ENCODE assay signal across 8 cellular contexts in the genomic region with DNA sequence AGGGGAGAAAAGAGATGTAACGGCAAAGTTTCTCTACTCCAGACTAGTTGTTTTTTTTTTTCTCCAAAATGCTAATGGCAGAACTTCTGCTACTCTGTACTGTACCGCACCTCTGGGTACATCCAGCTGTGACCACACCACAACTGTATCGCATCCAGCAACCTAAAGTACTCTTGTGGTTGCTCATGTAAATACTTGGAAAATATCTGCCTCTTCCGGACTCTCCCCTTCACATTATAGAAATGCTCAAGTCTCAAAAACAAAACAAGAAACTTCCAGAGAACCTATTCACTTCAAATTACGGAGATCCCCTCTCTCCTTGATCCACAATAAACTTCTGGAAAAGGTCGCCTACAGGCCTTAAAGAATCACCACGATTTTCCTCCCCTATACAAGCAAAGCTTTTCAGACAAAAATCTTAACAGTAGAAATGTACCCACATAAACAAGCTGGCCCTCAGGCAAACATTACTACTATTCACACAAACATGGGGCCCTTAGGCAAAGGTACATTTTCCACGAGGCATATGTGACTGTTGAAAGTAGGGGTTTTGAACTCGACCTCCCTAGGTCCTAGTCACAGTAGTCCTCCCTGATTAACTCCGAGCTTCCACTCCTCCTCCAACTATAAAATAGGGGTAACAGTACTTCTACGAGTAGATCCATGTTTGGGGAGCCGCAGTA.
DNase-seq lines count a peak whose midpoint lies in the region; ATAC-seq and TF ChIP-seq lines count a peak whose summit lies in the region.

No MANE protein-coding gene starts in this region.

- TF ChIP-seq CTCF in AG04450 (IDR thresholded peaks at IDR 0.05; ENCODE audit: low read depth, low read length): no peak
- TF ChIP-seq CTCF in chondrocyte (IDR thresholded peaks at IDR 0.05): no peak

- H3K79me2 ChIP-seq in Karpas-422 (ENCODE audit: low read length): peaks cover 94% of the 10 kb centered on the region

- no peaks in the 10 kb centered on the region; the same call in 1 of the 2 replicates for H3K9me3 ChIP-seq in AG04450 (ENCODE audit: control insufficient read depth, insufficient read depth, low read length)
- no peaks in the 10 kb centered on the region for H3K9me3 ChIP-seq in Karpas-422 (ENCODE audit: low read length)
- no peaks in the 10 kb centered on the region for H3K9me3 ChIP-seq in naive thymus-derived CD4-positive, alpha-beta T cell (ENCODE audit: control insufficient read depth in 2 of 3, low read length in 3 of 3)

- H3K36me3 Mint-ChIP-seq in chondrocyte (ENCODE audit: low read depth): peaks cover 2% of the 10 kb centered on the region
- peaks cover 0 to 29% (median 21%) of the 10 kb centered on the region in 5 donors for H3K36me3 Mint-ChIP-seq in naive thymus-derived CD4-positive, alpha-beta T cell

- H3K4me3 ChIP-seq in AG04450 (ENCODE audit: low read depth, low read length) (peak overlapping the region; percentile 61), Karpas-422 (ENCODE audit: low read length) (peak overlapping the region; percentile 71), H7 (ENCODE audit: insufficient read depth, low read depth, low read length) (no peak overlapping the region)
- H3K4me3 ChIP-seq in naive thymus-derived CD4-positive, alpha-beta T cell (ENCODE audit: low read length): peak overlapping the region; percentile 52

- H4K20me1 ChIP-seq in Karpas-422 (ENCODE audit: insufficient read depth, low read depth, low read length): no peaks in the 10 kb centered on the region

- peaks cover 26% of the 10 kb centered on the region for H3K36me3 ChIP-seq in Karpas-422 (ENCODE audit: insufficient read depth, low read length)
- H3K36me3 ChIP-seq in naive thymus-derived CD4-positive, alpha-beta T cell (ENCODE audit: control insufficient read depth in 2 of 3, insufficient read depth in 3 of 3, low read length in 3 of 3): peaks cover 0 to 22% (median 0%) of the 10 kb centered on the region in 3 experiments
- H3K36me3 ChIP-seq in H7 (replicated peaks; ENCODE audit: control insufficient read depth, insufficient read depth, low read length): no peaks in the 10 kb centered on the region

- intact Hi-C loops in naive thymus-derived CD4-positive, alpha-beta T cell (cut with micrococcal nuclease): loop anchor here (2.0 to 5.0 kb wide), 6 partner anchors 14 to 1672 kb away; partner anchors contain the start of genes COPG2 (in 1 of the 2), STRIP2 (in 1 of the 2) and UBE2H (in 1 of the 2)

- H3K9me3 Mint-ChIP-seq in chondrocyte (ENCODE audit: low read depth): no peaks in the 10 kb centered on the region
- H3K9me3 Mint-ChIP-seq in naive thymus-derived CD4-positive, alpha-beta T cell: peaks cover 0 to 13% (median 0%) of the 10 kb centered on the region in 11 donors

- H2AFZ ChIP-seq in Karpas-422 (ENCODE audit: low read length): no peak overlapping the region

- H3K4me1 Mint-ChIP-seq in chondrocyte (ENCODE audit: low read depth): peaks cover 43% of the 10 kb centered on the region
- H3K4me1 Mint-ChIP-seq in naive thymus-derived CD4-positive, alpha-beta T cell: peaks cover 53 to 73% (median 68%) of the 10 kb centered on the region in 7 donors

- peak overlapping the region; percentile 53 for H3K27ac Mint-ChIP-seq in chondrocyte (ENCODE audit: unreplicated experiment)
- H3K27ac Mint-ChIP-seq in naive thymus-derived CD4-positive, alpha-beta T cell: peak overlapping the region; percentile 66 to 97 (median 93)

- H3K4me1 ChIP-seq in Karpas-422 (ENCODE audit: low read length): peaks cover 69% of the 10 kb centered on the region
- peaks cover 44 to 62% of the 10 kb centered on the region in 2 donors for H3K4me1 ChIP-seq in naive thymus-derived CD4-positive, alpha-beta T cell (ENCODE audit: control insufficient read depth in 2 of 2, insufficient read depth in 2 of 2, low read length in 2 of 2)

- CTCF ChIA-PET in AG04450 (lab: Charles Lee): interaction anchor here (0.6 to 1.0 kb wide), 3 partner anchors 208 to 396 kb away, joined by 3 read pairs; no protein-coding TSS in a partner anchor
- CTCF ChIA-PET in naive thymus-derived CD4-positive, alpha-beta T cell (lab: Charles Lee): interaction anchor here (0.6 to 1.3 kb wide), 2 partner anchors 8 to 10 kb away, joined by 3 read pairs; no protein-coding TSS in a partner anchor

- no peaks in the 10 kb centered on the region for H3K9me2 ChIP-seq in Karpas-422 (replicated peaks; ENCODE audit: insufficient read depth, low read length)

- no peaks in the 10 kb centered on the region for H3K27me3 ChIP-seq in AG04450 (ENCODE audit: control insufficient read depth, insufficient read depth, low read length)
- no peaks in the 10 kb centered on the region for H3K27me3 ChIP-seq in Karpas-422 (ENCODE audit: low read length)
- no peaks in the 10 kb centered on the region for H3K27me3 ChIP-seq in naive thymus-derived CD4-positive, alpha-beta T cell (ENCODE audit: control insufficient read depth in 2 of 2, insufficient read depth in 2 of 2, low read length in 2 of 2)
- peaks cover 11% of the 10 kb centered on the region for H3K27me3 ChIP-seq in H7 (ENCODE audit: control insufficient read depth, insufficient read depth, low read length)

- H3K27ac ChIP-seq in AG04450 (ENCODE audit: low read depth, low read length): no peak overlapping the region
- H3K27ac ChIP-seq in Karpas-422 (ENCODE audit: low read length): peak overlapping the region; percentile 66
- H3K27ac ChIP-seq in naive thymus-derived CD4-positive, alpha-beta T cell (ENCODE audit: low read depth, low read length): peak overlapping the region; percentile 98

- H3K4me3 Mint-ChIP-seq in chondrocyte (ENCODE audit: unreplicated experiment): peak overlapping the region; percentile 76
- peak overlapping the region; percentile 76 to 99 (median 86) for H3K4me3 Mint-ChIP-seq in naive thymus-derived CD4-positive, alpha-beta T cell

- no peak for ATAC-seq in naive thymus-derived CD4-positive, alpha-beta T cell

- H3K4me2 ChIP-seq in Karpas-422 (ENCODE audit: low read depth, low read length, poor library complexity, severe bottlenecking): peak overlapping the region; percentile 90

- DNase-seq in AG04450 (ENCODE audit: low read depth, low spot score) (no peak), Karpas-422 (peak; percentile 67), chondrocyte (ENCODE audit: low spot score) (no peak), amniotic stem cell (lab: John Stamatoyannopoulos, UW) (no peak), NCI-H1436 (lab: John Stamatoyannopoulos, UW) (no peak), H7 (no peak)
- peak in 1 of 9 donors; percentile 26 for DNase-seq in naive thymus-derived CD4-positive, alpha-beta T cell
- DNase-seq in stimulated activated CD4-positive, alpha-beta T cell treated with anti-CD3 and anti-CD28 coated beads, Interleukin-4, amount 100 ng/mL, for 4 hours: no peak

- H3K9ac ChIP-seq in Karpas-422 (ENCODE audit: low read length): peak overlapping the region; percentile 76

- H3K27me3 Mint-ChIP-seq in chondrocyte (ENCODE audit: low read depth): no peaks in the 10 kb centered on the region
- peaks cover 0 to 5% (median 0%) of the 10 kb centered on the region in 5 donors for H3K27me3 Mint-ChIP-seq in naive thymus-derived CD4-positive, alpha-beta T cell

- POLR2A ChIA-PET in AG04450 (lab: Yijun Ruan, JAX): interaction anchor here (0.8 kb wide), 1 partner anchor 50 kb away, joined by 3 read pairs; no protein-coding TSS in a partner anchor
- POLR2A ChIA-PET in naive thymus-derived CD4-positive, alpha-beta T cell (lab: Charles Lee): interaction anchor here (0.6 to 3.2 kb wide), 11 partner anchors 15 to 221 kb away, joined by 3 to 24 read pairs (median 4); no protein-coding TSS in a partner anchor
